Comparison of ENCODE assay signal across 8 cellular contexts in genomic region chr22:17628304-17629166, GRCh38. TPM values are rescaled to one million over a fixed set of nuclear protein-coding genes. Genes with fewer than 3 reads are reported as not detected.
DNase-seq lines count a peak whose midpoint lies in the region; ATAC-seq, FAIRE-seq and TF ChIP-seq lines count a peak whose summit lies in the region.

Gene ATP6V1E1, minus strand, starts transcription at chr22:17628749. Its CDS starts 114 bp downstream, at chr22:17628635.

- H3K36me3 ChIP-seq in bronchial epithelial cell (ENCODE audit: control insufficient read depth, insufficient read depth, low read length) (peaks cover 2% of the 10 kb centered on the region), small intestine (ENCODE audit: control insufficient read depth in 2 of 2, insufficient read depth in 2 of 2, low read length in 2 of 2) (no peaks in the 10 kb centered on the region)

- peak; percentile 99 for ATAC-seq in GM18907 (IDR thresholded peaks at IDR 0.05; ENCODE audit: unreplicated experiment)
- ATAC-seq in HG03159 (IDR thresholded peaks at IDR 0.05; ENCODE audit: unreplicated experiment), result peak; percentile 98

- DNase-seq in AG04449 (ENCODE audit: low read depth, low spot score), result peak; percentile 74
- peak; percentile 96 for DNase-seq in NCI-H2227 treated with DMSO at 0.1 percent for 48 hours (lab: John Stamatoyannopoulos, UW)
- DNase-seq in bronchial epithelial cell (ENCODE audit: low read depth), result peak; percentile 95
- DNase-seq in iPS-NIHi11 (ENCODE audit: low spot score), result peak; percentile 99
- DNase-seq in small intestine, result peak; percentile 99

- H3K27me3 ChIP-seq in bronchial epithelial cell (ENCODE audit: control insufficient read depth, insufficient read depth, low read length) (no peaks in the 10 kb centered on the region), small intestine (ENCODE audit: control insufficient read depth in 2 of 2, insufficient read depth in 2 of 2, low read length in 2 of 2) (no peaks in the 10 kb centered on the region)

- CTCF ChIA-PET in AG04449 (lab: Yijun Ruan, JAX), result interaction anchor here (1.4 kb wide), 1 partner anchor 112 kb away, joined by 4 read pairs; no protein-coding TSS in a partner anchor

- H3K4me3 ChIP-seq in AG04449 (ENCODE audit: low read depth, low read length) (peak within 1 kb of the TSS; percentile 100), WI38 (ENCODE audit: low read depth, low read length) (peak within 1 kb of the TSS; percentile 100), bronchial epithelial cell (ENCODE audit: low read depth, low read length) (peak within 1 kb of the TSS; percentile 89), small intestine (ENCODE audit: low read depth in 1 of 2, low read length in 2 of 2) (peak within 1 kb of the TSS; percentile 91 to 92)

- WGBS in small intestine, 3 donors, result 0% methylated on average over 49 of the region's 49 CpGs

- FAIRE-seq in bronchial epithelial cell (lab: Jason Lieb, UNC) (peak; percentile 7), small intestine (lab: Jason Lieb, UNC) (peak; percentile 36)

- POLR2A ChIA-PET in AG04449 (lab: Yijun Ruan, JAX), result no interaction called here

- H3K4me1 ChIP-seq in small intestine (ENCODE audit: control insufficient read depth in 2 of 2, insufficient read depth in 1 of 2, low read depth in 1 of 2, low read length in 1 of 2), result peaks cover 0 to 4% of the 10 kb centered on the region in 2 donors

- peak within 1 kb of the TSS; percentile 82 to 96 for H3K27ac ChIP-seq in small intestine (ENCODE audit: low read depth in 1 of 2, low read length in 1 of 2)

- H3K9me3 ChIP-seq in small intestine (ENCODE audit: control insufficient read depth, low read depth), result no peaks in the 10 kb centered on the region

- TF ChIP-seq CTCF in AG04449 (IDR thresholded peaks at IDR 0.05; ENCODE audit: insufficient read depth, low read length, missing control alignments), result no peak
- TF ChIP-seq CTCF in WI38 (IDR thresholded peaks at IDR 0.05; ENCODE audit: low read depth, low read length), result no peak
- no peak for TF ChIP-seq CTCF in bronchial epithelial cell (IDR thresholded peaks at IDR 0.05; ENCODE audit: insufficient read depth, low read length, severe bottlenecking)

RNA-seq across cellular contexts. Expression of gene ATP6V1E1, which starts in this region (rescaled TPM):
- 119 and 146 TPM in 2 replicates for total RNA-seq in bronchial epithelial cell
- polyA plus RNA-seq in small intestine, result 100 to 1,000 TPM; 104 to 131 (median 104) TPM

Comparison
In these comparisons a context has a peak if more than half of its experiments do, and no peak if none do; other contexts are left out.
1. Peak in every context shown above with its lines: DNase-seq, ATAC-seq, H3K4me3 ChIP-seq and H3K27ac ChIP-seq.